ENCODE assay signal across 22 cellular contexts in the genomic region with DNA sequence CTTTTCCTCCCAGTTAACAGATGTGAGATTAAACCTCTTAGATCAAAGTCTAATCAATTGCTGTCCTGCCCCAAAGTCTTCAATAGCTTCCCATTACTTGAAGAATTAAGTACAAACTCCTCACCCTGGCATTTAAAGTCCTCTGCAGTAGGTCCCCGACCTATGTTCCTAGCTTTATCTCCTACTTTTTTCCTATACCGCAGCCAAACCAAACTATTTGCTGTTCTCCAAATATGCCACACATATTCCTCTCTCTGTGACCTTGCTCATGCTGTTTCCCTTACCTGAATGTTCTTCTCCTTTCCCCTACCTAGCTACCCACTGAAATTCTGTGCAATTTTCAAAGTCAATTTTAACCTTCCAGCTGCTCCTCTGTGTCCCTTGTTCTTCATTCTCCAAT.
"Had no signal": no experiment of that assay in that cellular context is flagged by ENCODE, and none has a peak within 500 bp of the region (broad histone marks: within the 10 kb centered on the region; RNA-seq: fewer than 3 reads in every experiment).

No MANE protein-coding gene starts in this region.

- H2AFZ ChIP-seq: hepatocyte had no signal

- DNase-seq: islet precursor cell; left ventricle myocardium superior; lower lobe of right lung; mammary epithelial cell; mesenchymal stem cell; naive thymus-derived CD8-positive, alpha-beta T cell; occipital lobe; stimulated activated CD4-positive, alpha-beta T cell treated with anti-CD3 and anti-CD28 coated beads, Interleukin-12 subunit alpha, Interleukin-12 subunit beta, amount 100 ng/mL, for 4 hours; stimulated activated CD4-positive, alpha-beta T cell treated with anti-CD3 and anti-CD28 coated beads, Interleukin-15, amount 100 ng/mL, for 24 hours; stimulated activated CD4-positive, alpha-beta T cell treated with anti-CD3 and anti-CD28 coated beads, Interleukin-2, amount 100 ng/mL, for 24 hours; stimulated activated CD4-positive, alpha-beta T cell treated with anti-CD3 and anti-CD28 coated beads, Interleukin-4, amount 100 ng/mL, for 1 hour; stimulated activated naive B cell treated with anti-CD40 and anti-IgM and Interleukin-4, amounts not matched to agents 10 μg/mL and 1 μg/mL and 100 μg/mL, for 72 hours; tibial artery; trophoblast cell; upper lobe of right lung had no signal

- H3K4me1 ChIP-seq: right atrium auricular region, suprapubic skin, tibial artery, upper lobe of right lung had no signal

- H3K79me2 ChIP-seq: hepatocyte had no signal

- ATAC-seq: left ventricle myocardium superior; lower lobe of right lung; naive thymus-derived CD8-positive, alpha-beta T cell; sciatic nerve; stimulated activated naive B cell treated with anti-CD40 and anti-IgM and Interleukin-4, amounts not matched to agents 10 μg/mL and 1 μg/mL and 100 μg/mL, for 72 hours; upper lobe of right lung had no signal

- H3K9me3 ChIP-seq: lower lobe of right lung, right atrium auricular region, suprapubic skin, thoracic aorta, tibial artery, upper lobe of right lung had no signal

- H3K4me2 ChIP-seq: hepatocyte had no signal

- H3K36me3 ChIP-seq: lower lobe of right lung, right atrium auricular region, suprapubic skin, thoracic aorta, tibial artery, upper lobe of right lung had no signal

- H3K27me3 ChIP-seq: hepatocyte, right atrium auricular region, suprapubic skin, tibial artery, upper lobe of right lung had no signal

- FAIRE-seq: urothelium cell line had no signal

- H3K27ac ChIP-seq: hepatocyte, lower lobe of right lung, right atrium auricular region, skin epidermis, suprapubic skin, thoracic aorta, tibial artery, upper lobe of right lung had no signal

- H3K4me3 ChIP-seq: hepatocyte, lower lobe of right lung, right atrium auricular region, skin epidermis, suprapubic skin, thoracic aorta, tibial artery, upper lobe of right lung had no signal
